In genomic region chr2:160371251-160372009, GRCh38 we compare ENCODE assay signal across 10 cellular contexts.
A peak's percentile ranks its signal among the peaks of the same experiment; 100 is the strongest.
DNase-seq lines count a peak whose midpoint lies in the region; ATAC-seq and TF ChIP-seq lines count a peak whose summit lies in the region.
"Had no signal": no experiment of that assay in that cellular context is flagged by ENCODE, and none has a peak within 500 bp of the region (broad histone marks: within the 10 kb centered on the region; RNA-seq: fewer than 3 reads in every experiment).

No MANE protein-coding gene starts in this region.

- H3K4me1 Mint-ChIP-seq in natural killer cell: peaks cover 79 to 88% of the 10 kb centered on the region in 2 donors

- peak; percentile 17 to 28 (median 26) for ATAC-seq in natural killer cell
- ATAC-seq in HG02623 (IDR thresholded peaks at IDR 0.05; ENCODE audit: unreplicated experiment): no peak
- ATAC-seq in HG03045 (IDR thresholded peaks at IDR 0.05; ENCODE audit: unreplicated experiment): no peak
- ATAC-seq in GM19023 (IDR thresholded peaks at IDR 0.05; ENCODE audit: unreplicated experiment): no peak

- TF ChIP-seq CTCF in esophagus squamous epithelium (IDR thresholded peaks at IDR 0.05) (no peak), natural killer cell (IDR thresholded peaks at IDR 0.05) (no peak)

- H3K4me3 ChIP-seq in esophagus squamous epithelium: no peak overlapping the region

- no peaks in the 10 kb centered on the region for H3K9me3 Mint-ChIP-seq in natural killer cell

- peaks cover 0 to 8% (median 0%) of the 10 kb centered on the region in 3 donors for H3K36me3 ChIP-seq in esophagus squamous epithelium

- no peaks in the 10 kb centered on the region for H3K27me3 ChIP-seq in esophagus squamous epithelium

- H3K27ac ChIP-seq in esophagus squamous epithelium: peak overlapping the region in 3 of 4 donors; percentile 36 to 64 (median 52)

- H3K27me3 Mint-ChIP-seq in natural killer cell (ENCODE audit: low read depth in 2 of 2): no peaks in the 10 kb centered on the region

- DNase-seq in CMK (ENCODE audit: low read depth) (peak; percentile 67), NCI-H82 (lab: John Stamatoyannopoulos, UW) (peak; percentile 79), esophagus squamous epithelium (lab: John Stamatoyannopoulos, UW) (no peak), natural killer cell (no peak), dedifferentiated amniotic fluid mesenchymal stem cell (ENCODE audit: extremely low spot score) (no peak)
- DNase-seq: activated CD8-positive, alpha-beta memory T cell treated with anti-CD3 and anti-CD28 coated beads for 24 hours; cerebellar nuclear complex had no signal

- H3K4me1 ChIP-seq in esophagus squamous epithelium: peaks cover 15 to 99% (median 60%) of the 10 kb centered on the region in 3 donors

- H3K36me3 Mint-ChIP-seq in natural killer cell: no peaks in the 10 kb centered on the region

- TF ChIP-seq POLR2A in esophagus squamous epithelium (IDR thresholded peaks at IDR 0.05): no peak

- no peaks in the 10 kb centered on the region for H3K9me3 ChIP-seq in esophagus squamous epithelium

- WGBS in esophagus squamous epithelium, 2 donors: 42 to 67% methylated on average over 8 of the region's 8 CpGs

- H3K4me3 Mint-ChIP-seq in natural killer cell: peak overlapping the region; percentile 59

- H3K27ac Mint-ChIP-seq in natural killer cell: peak overlapping the region; percentile 72 to 86

- intact Hi-C loops in esophagus squamous epithelium (cut with DNase I) (no loop called here), natural killer cell (cut with micrococcal nuclease) (loop anchor here (2.0 to 5.0 kb wide), 2 partner anchors 17 to 36 kb away; no protein-coding TSS in a partner anchor)

Comparison
In these comparisons a context has a peak if more than half of its experiments do, and no peak if none do; other contexts are left out.
1. DNase-seq: peak in CMK (single experiment) and NCI-H82 (single experiment); none in esophagus squamous epithelium (single experiment), natural killer cell (single experiment) and dedifferentiated amniotic fluid mesenchymal stem cell (single experiment).
2. ATAC-seq: peak in natural killer cell (3 of 3); none in HG02623 (single experiment), HG03045 (single experiment) and GM19023 (single experiment).